Comparison of ENCODE assay signal across 1 cellular context in genomic region chr1:182015360-182015759, GRCh38.
TF ChIP-seq lines count a peak whose summit lies in the region.

No MANE protein-coding gene starts in this region.

TF ChIP-seq in H1, 55 proteins besides CTCF, POLR2A, EP300 and RAD21:
- no peak for TF ChIP-seq TCF12 (IDR thresholded peaks at IDR 0.05; ENCODE audit: low read depth, low read length)
- no peak for TF ChIP-seq RFX5 (IDR thresholded peaks at IDR 0.05; ENCODE audit: borderline replicate concordance, low read depth, low read length)
- TF ChIP-seq BCL11A (IDR thresholded peaks at IDR 0.05; ENCODE audit: low read depth in 2 of 2, low read length in 2 of 2) = no peak
- no peak for TF ChIP-seq TBP (IDR thresholded peaks at IDR 0.05; ENCODE audit: low read depth, low read length)
- no peak for TF ChIP-seq HDAC2 (IDR thresholded peaks at IDR 0.05; ENCODE audit: borderline replicate concordance in 1 of 2, low read depth in 2 of 2, low read length in 2 of 2)
- no peak for TF ChIP-seq MAFK (IDR thresholded peaks at IDR 0.05; ENCODE audit: low read depth, low read length)
- no peak for TF ChIP-seq CHD7 (IDR thresholded peaks at IDR 0.05; ENCODE audit: insufficient replicate concordance, low read length)
- TF ChIP-seq FOSL1 (IDR thresholded peaks at IDR 0.05; ENCODE audit: insufficient read depth, low read depth, low read length) = no peak
